24 cellular contexts compared by ENCODE assay signal in genomic region chr6:2639167-2639566, GRCh38.
DNase-seq lines count a peak whose midpoint lies in the region; ATAC-seq, FAIRE-seq and TF ChIP-seq lines count a peak whose summit lies in the region.
"Had no signal": no experiment of that assay in that cellular context is flagged by ENCODE, and none has a peak within 500 bp of the region (broad histone marks: within the 10 kb centered on the region; RNA-seq: fewer than 3 reads in every experiment).

No MANE protein-coding gene starts in this region.

- CTCF ChIA-PET in IMR-90 (lab: Yijun Ruan, JAX) (no interaction called here), H1 (lab: Charles Lee; ENCODE audit: partially characterized antibody) (interaction anchor here (0.6 to 1.4 kb wide), 4 partner anchors 43 to 855 kb away, joined by 3 read pairs; no protein-coding TSS in a partner anchor), SK-N-SH (lab: Yijun Ruan, JAX) (interaction anchor here (0.6 to 0.7 kb wide), 2 partner anchors 42 to 1043 kb away, joined by 3 read pairs; no protein-coding TSS in a partner anchor)

- no peak for DNase-seq in IMR-90
- no peak for DNase-seq in H1 (ENCODE audit: low read depth in 1 of 2, low spot score in 2 of 2)
- DNase-seq in neural crest cell (ENCODE audit: low read depth, low spot score) = no peak
- no peak for DNase-seq in SK-N-SH
- DNase-seq in mesendoderm = no peak
- no peak for DNase-seq in activated naive CD8-positive, alpha-beta T cell treated with anti-CD3 and anti-CD28 coated beads, Interleukin-2, amount 50 U/mL, for 24 hours
- DNase-seq: AML-193; Caco-2; Calu3; CD4-positive, alpha-beta T cell; CD8-positive, alpha-beta T cell; DMS79; DND-41; EL; GDM1 had no signal

- no peak overlapping the region for H3K4me3 Mint-ChIP-seq in neural crest cell
- no peak overlapping the region for H3K4me3 Mint-ChIP-seq in activated naive CD8-positive, alpha-beta T cell treated with anti-CD3 and anti-CD28 coated beads, Interleukin-2, amount 50 U/mL, for 24 hours
- H3K4me3 Mint-ChIP-seq: B cell; CD4-positive, alpha-beta T cell; CD8-positive, alpha-beta T cell had no signal

- H3K14ac ChIP-seq in IMR-90 (replicated peaks; ENCODE audit: low read depth, low read length) = no peak overlapping the region
- H3K14ac ChIP-seq in H1 (ENCODE audit: insufficient read length) = no peak overlapping the region

- no peaks in the 10 kb centered on the region for H3K36me3 Mint-ChIP-seq in neural crest cell (ENCODE audit: low read depth)
- H3K36me3 Mint-ChIP-seq in activated naive CD8-positive, alpha-beta T cell treated with anti-CD3 and anti-CD28 coated beads, Interleukin-2, amount 50 U/mL, for 24 hours (ENCODE audit: low read depth) = no peaks in the 10 kb centered on the region
- H3K36me3 Mint-ChIP-seq: CD8-positive, alpha-beta T cell had no signal

- H3K4ac ChIP-seq in IMR-90 (ENCODE audit: low read depth, low read length) = no peak overlapping the region
- no peak overlapping the region for H3K4ac ChIP-seq in H1 (replicated peaks; ENCODE audit: insufficient read length, low read depth, low read length)
- H3K4ac ChIP-seq in mesendoderm (ENCODE audit: low read depth, low read length) = no peak overlapping the region

- no peak overlapping the region for H2BK120ac ChIP-seq in IMR-90 (ENCODE audit: low read depth, low read length)
- no peak overlapping the region for H2BK120ac ChIP-seq in H1 (replicated peaks; ENCODE audit: low read depth, low read length)
- no peak overlapping the region for H2BK120ac ChIP-seq in mesendoderm (ENCODE audit: low read depth, low read length)

- no peaks in the 10 kb centered on the region for H3K36me3 ChIP-seq in IMR-90 (ENCODE audit: control insufficient read depth, insufficient read depth, low read length)
- no peaks in the 10 kb centered on the region for H3K36me3 ChIP-seq in H1 (ENCODE audit: control insufficient read depth in 2 of 4, insufficient read depth in 4 of 4, low read length in 3 of 4)
- no peaks in the 10 kb centered on the region for H3K36me3 ChIP-seq in SK-N-SH (replicated peaks in 1 of 2; ENCODE audit: control insufficient read depth in 1 of 2, insufficient read depth in 2 of 2, low read length in 1 of 2)
- no peaks in the 10 kb centered on the region for H3K36me3 ChIP-seq in mesendoderm (ENCODE audit: control insufficient read depth, insufficient read depth, low read length)
- H3K36me3 ChIP-seq: BLaER1 treated with 17β-estradiol and CSF1 and Interleukin-3, amounts not matched to agents 10 nM and 100 nM had no signal

- dilution Hi-C loops in IMR-90 (cut with HindIII; ENCODE audit: low sequenced_read_pairs, unreplicated experiment) = no loop called here

- no peaks in the 10 kb centered on the region for H3K9me3 Mint-ChIP-seq in neural crest cell
- no peaks in the 10 kb centered on the region for H3K9me3 Mint-ChIP-seq in activated naive CD8-positive, alpha-beta T cell treated with anti-CD3 and anti-CD28 coated beads, Interleukin-2, amount 50 U/mL, for 24 hours
- H3K9me3 Mint-ChIP-seq: CD4-positive, alpha-beta T cell; CD8-positive, alpha-beta T cell had no signal

- H3K4me3 ChIP-seq in IMR-90 (ENCODE audit: insufficient read depth, low read depth, low read length) (no peak overlapping the region), H1 (ENCODE audit: extremely low read depth in 1 of 4, insufficient read depth in 2 of 4, low read depth in 3 of 4, low read length in 4 of 4) (no peak overlapping the region), SK-N-SH (ENCODE audit: low read depth in 2 of 2, low read length in 1 of 2) (no peak overlapping the region), mesendoderm (ENCODE audit: low read length) (no peak overlapping the region)
- H3K4me3 ChIP-seq: A549; BLaER1 treated with 17β-estradiol and CSF1 and Interleukin-3, amounts not matched to agents 10 nM and 100 nM; GM12878 had no signal

- H3K9ac ChIP-seq in IMR-90 (ENCODE audit: low read depth, low read length) (no peak overlapping the region), H1 (replicated peaks in 1 of 4; ENCODE audit: extremely low read depth in 1 of 4, low read depth in 3 of 4, low read length in 3 of 4) (no peak overlapping the region), SK-N-SH (no peak overlapping the region), mesendoderm (ENCODE audit: low read length) (no peak overlapping the region)
- H3K9ac ChIP-seq: BLaER1 treated with 17β-estradiol and CSF1 and Interleukin-3, amounts not matched to agents 10 nM and 100 nM had no signal

- H4K20me1 ChIP-seq in IMR-90 (ENCODE audit: insufficient read depth, low read length) (no peaks in the 10 kb centered on the region), H1 (replicated peaks in 1 of 2; ENCODE audit: control insufficient read depth in 1 of 2, insufficient read depth in 2 of 2, low read length in 2 of 2) (no peaks in the 10 kb centered on the region), SK-N-SH (ENCODE audit: insufficient read depth) (no peaks in the 10 kb centered on the region)
- H4K20me1 ChIP-seq: BLaER1 treated with 17β-estradiol and CSF1 and Interleukin-3, amounts not matched to agents 10 nM and 100 nM had no signal

- no peak for TF ChIP-seq CTCF in IMR-90 (conservative IDR thresholded peaks at IDR 0.05; ENCODE audit: low read depth, low read length)
- TF ChIP-seq CTCF in H1 (IDR thresholded peaks at IDR 0.05; ENCODE audit: control extremely low read depth in 1 of 3, insufficient read depth in 1 of 3, low read depth in 1 of 3, low read length in 3 of 3) = no peak
- TF ChIP-seq CTCF in neural crest cell (conservative IDR thresholded peaks at IDR 0.05) = no peak
- TF ChIP-seq CTCF in SK-N-SH (IDR thresholded peaks at IDR 0.05) = no peak

- H4K91ac ChIP-seq in IMR-90 (ENCODE audit: insufficient read depth, low read depth, low read length) = no peak overlapping the region
- H4K91ac ChIP-seq in H1 (replicated peaks; ENCODE audit: insufficient read length, low read length) = no peak overlapping the region

- intact Hi-C loops in IMR-90 (cut with micrococcal nuclease) = loop anchor here (10.0 kb wide), 1 partner anchor 454 kb away; no protein-coding TSS in a partner anchor

- H2BK20ac ChIP-seq in IMR-90 (ENCODE audit: low read depth, low read length) = no peak overlapping the region
- peak overlapping the region; percentile 72; the same call in 1 of the 2 replicates for H2BK20ac ChIP-seq in H1 (ENCODE audit: low read length)

- BruUV-seq in IMR-90 (replicated peaks; lab: Mats Ljungman, UMichigan) = no TSS peak

- H2BK12ac ChIP-seq in H1 (ENCODE audit: low read depth, low read length) = no peak overlapping the region; the same call in 1 of the 2 replicates

- peak overlapping the region; percentile 66 for H3K27ac Mint-ChIP-seq in neural crest cell (ENCODE audit: unreplicated experiment)
- H3K27ac Mint-ChIP-seq in activated naive CD8-positive, alpha-beta T cell treated with anti-CD3 and anti-CD28 coated beads, Interleukin-2, amount 50 U/mL, for 24 hours = no peak overlapping the region
- H3K27ac Mint-ChIP-seq: B cell; CD4-positive, alpha-beta T cell; CD8-positive, alpha-beta T cell had no signal

- H3K79me2 ChIP-seq in H1 (ENCODE audit: control insufficient read depth in 1 of 2, insufficient read depth in 2 of 2, low read length in 2 of 2) = no peaks in the 10 kb centered on the region
- no peaks in the 10 kb centered on the region for H3K79me2 ChIP-seq in SK-N-SH (ENCODE audit: insufficient read depth)
- H3K79me2 ChIP-seq in mesendoderm (ENCODE audit: control insufficient read depth, insufficient read depth, low read length) = no peaks in the 10 kb centered on the region

- H3K4me1 Mint-ChIP-seq in neural crest cell = peaks cover 11% of the 10 kb centered on the region
- peaks cover 8% of the 10 kb centered on the region for H3K4me1 Mint-ChIP-seq in activated naive CD8-positive, alpha-beta T cell treated with anti-CD3 and anti-CD28 coated beads, Interleukin-2, amount 50 U/mL, for 24 hours

- no peaks in the 10 kb centered on the region for H3F3A ChIP-seq in SK-N-SH (replicated peaks; ENCODE audit: insufficient read depth)

- H3K9me2 ChIP-seq in SK-N-SH = no peaks in the 10 kb centered on the region

- TF ChIP-seq EP300 in H1 (IDR thresholded peaks at IDR 0.05; ENCODE audit: borderline replicate concordance in 1 of 2, low read depth in 2 of 2, low read length in 2 of 2) (no peak), SK-N-SH (IDR thresholded peaks at IDR 0.05; ENCODE audit: borderline replicate concordance in 1 of 2, low read depth in 1 of 2, low read length in 1 of 2) (no peak)

- POLR2A ChIA-PET in IMR-90 (lab: Charles Lee; ENCODE audit: unreplicated experiment) (no interaction called here), H1 (lab: Charles Lee; ENCODE audit: partially characterized antibody) (no interaction called here), SK-N-SH (lab: Yijun Ruan, JAX) (no interaction called here)

- no peak for ATAC-seq in IMR-90 (ENCODE audit: low read depth)
- no peak for ATAC-seq in activated naive CD8-positive, alpha-beta T cell treated with anti-CD3 and anti-CD28 coated beads, Interleukin-2, amount 50 U/mL, for 24 hours
- ATAC-seq: A549; CD8-positive, alpha-beta T cell; GM12878 had no signal

- in situ Hi-C loops in IMR-90 (cut with MboI; ENCODE audit: low sequenced_read_pairs) = loop anchor here (5.0 to 25.0 kb wide), 3 partner anchors 284 to 1047 kb away; no protein-coding TSS in a partner anchor

- H2AK5ac ChIP-seq in IMR-90 (ENCODE audit: low read depth, low read length) (no peak overlapping the region), H1 (ENCODE audit: low read depth, low read length) (no peak overlapping the region), mesendoderm (ENCODE audit: low read length) (no peak overlapping the region)

- WGBS in IMR-90 (ENCODE audit: extremely low coverage in 2 of 2, insufficient read length in 1 of 2), 2 experiments = 86% methylated on average over 9 of the region's 13 CpGs; no CpG with 5 or more reads in 1 of the 2 experiments
- 90% methylated on average over 13 of the region's 13 CpGs; no CpG with 5 or more reads in 1 of the 2 experiments for WGBS in H1 (ENCODE audit: extremely low coverage in 1 of 2, insufficient coverage in 1 of 2, insufficient read length in 1 of 2, insufficient replicate concordance in 2 of 2, low coverage in 1 of 2, low lambda C conversion rate in 2 of 2, missing lambda C conversion rate in 1 of 2), 2 experiments
- 53% methylated on average over 6 of the region's 13 CpGs for WGBS in SK-N-SH (ENCODE audit: low lambda C conversion rate)
- no CpG with 5 or more reads among the region's 13 CpGs for WGBS in mesendoderm (ENCODE audit: extremely low coverage, insufficient coverage, low lambda C conversion rate)

- TF ChIP-seq RAD21 in IMR-90 (IDR thresholded peaks at IDR 0.05; ENCODE audit: low read length) (no peak), H1 (IDR thresholded peaks at IDR 0.05 in 1 of 2, conservative IDR thresholded peaks at IDR 0.05 in 1 of 2; ENCODE audit: low read depth in 2 of 2, low read length in 2 of 2) (no peak), SK-N-SH (IDR thresholded peaks at IDR 0.05; ENCODE audit: low read length) (no peak)

- peaks cover 8% of the 10 kb centered on the region for H3K27me3 Mint-ChIP-seq in neural crest cell (ENCODE audit: low read depth)
- H3K27me3 Mint-ChIP-seq in activated naive CD8-positive, alpha-beta T cell treated with anti-CD3 and anti-CD28 coated beads, Interleukin-2, amount 50 U/mL, for 24 hours = peaks cover 33% of the 10 kb centered on the region

- H3K4me1 ChIP-seq in IMR-90 (ENCODE audit: control insufficient read depth, insufficient read depth, low read length) (peaks cover under 1% of the 10 kb centered on the region; the same call in 1 of the 2 replicates), H1 (replicated peaks in 1 of 4; ENCODE audit: control insufficient read depth in 3 of 4, insufficient read depth in 4 of 4, low read length in 3 of 4) (peaks cover 3 to 11% (median 4%) of the 10 kb centered on the region in 4 experiments), SK-N-SH (ENCODE audit: control insufficient read depth in 1 of 2, insufficient read depth in 2 of 2, low read depth in 1 of 2, low read length in 1 of 2) (peaks cover under 1 to 3% of the 10 kb centered on the region in 2 experiments; a peak in 2 of 4 replicates), mesendoderm (ENCODE audit: control insufficient read depth, low read depth, low read length) (no peaks in the 10 kb centered on the region)

- no peak for FAIRE-seq in H1 (lab: Jason Lieb, UNC)
- FAIRE-seq: A549, D721Med, GM12878, GM12892, GM18507 had no signal

- H2AFZ ChIP-seq in IMR-90 (replicated peaks; ENCODE audit: low read length, poor library complexity) (peak overlapping the region; percentile 9), H1 (ENCODE audit: low read length) (no peak overlapping the region), SK-N-SH (ENCODE audit: low read depth) (no peak overlapping the region)

- no peak overlapping the region for H3K18ac ChIP-seq in IMR-90 (ENCODE audit: low read depth, low read length)
- no peak overlapping the region for H3K18ac ChIP-seq in H1 (ENCODE audit: extremely low read depth, low read length)
- H3K18ac ChIP-seq in mesendoderm (ENCODE audit: low read length) = no peak overlapping the region

- H2BK15ac ChIP-seq in IMR-90 (ENCODE audit: low read depth, low read length) = no peak overlapping the region
- H2BK15ac ChIP-seq in H1 (ENCODE audit: low read length) = peak overlapping the region; percentile 72; the same call in 1 of the 2 replicates
- H2BK15ac ChIP-seq in mesendoderm (replicated peaks; ENCODE audit: low read depth) = no peak overlapping the region

- H3K9me1 ChIP-seq in IMR-90 (ENCODE audit: insufficient read depth, low read length) = 0 out of 2 replicates have a peak, but pooled peaks cover 3% of the 10 kb centered on the region

- H3K27ac ChIP-seq in IMR-90 (ENCODE audit: insufficient read depth, low read length) (no peak overlapping the region), H1 (ENCODE audit: low read depth, low read length) (no peak overlapping the region), SK-N-SH (ENCODE audit: low read depth in 2 of 2, low read length in 1 of 2) (no peak overlapping the region), mesendoderm (ENCODE audit: low read depth, low read length) (no peak overlapping the region)
- H3K27ac ChIP-seq: 22Rv1; A549; BLaER1 treated with 17β-estradiol and CSF1 and Interleukin-3, amounts not matched to agents 10 nM and 100 nM; C4-2B had no signal

- H3K23ac ChIP-seq in IMR-90 (ENCODE audit: low read depth, low read length) = no peak overlapping the region
- no peak overlapping the region for H3K23ac ChIP-seq in H1 (ENCODE audit: insufficient read length)
- H3K23ac ChIP-seq in mesendoderm (ENCODE audit: low read length) = no peak overlapping the region

- H3K56ac ChIP-seq in IMR-90 (ENCODE audit: extremely low read depth, insufficient read depth, low read length) (no peak overlapping the region), H1 (replicated peaks; ENCODE audit: insufficient read length, low read depth, low read length) (no peak overlapping the region), mesendoderm (ENCODE audit: low read length) (no peak overlapping the region)

- no peaks in the 10 kb centered on the region; the same call in 1 of the 2 replicates for H3K23me2 ChIP-seq in H1 (ENCODE audit: low read depth, low read length)

- H2BK5ac ChIP-seq in IMR-90 (ENCODE audit: low read depth, low read length, poor library complexity, severe bottlenecking) (no peak overlapping the region), H1 (ENCODE audit: low read depth, low read length) (no peak overlapping the region), mesendoderm (ENCODE audit: low read length) (no peak overlapping the region)

- no peak overlapping the region for H2AK9ac ChIP-seq in IMR-90 (replicated peaks; ENCODE audit: low read depth, low read length, poor library complexity)

- H3K4me2 ChIP-seq in IMR-90 (ENCODE audit: low read depth, low read length) (no peak overlapping the region), H1 (ENCODE audit: insufficient read depth in 1 of 2, low read depth in 2 of 2, low read length in 2 of 2) (no peak overlapping the region), SK-N-SH (no peak overlapping the region), mesendoderm (ENCODE audit: low read length) (no peak overlapping the region)
- H3K4me2 ChIP-seq: A549 had no signal

- H3K9me3 ChIP-seq in IMR-90 (ENCODE audit: control insufficient read depth, insufficient read depth, low read length) (no peaks in the 10 kb centered on the region), H1 (ENCODE audit: insufficient read depth in 2 of 2, low read depth in 1 of 2, low read length in 1 of 2) (no peaks in the 10 kb centered on the region), SK-N-SH (no peaks in the 10 kb centered on the region)
- H3K9me3 ChIP-seq: A549; BLaER1 treated with 17β-estradiol and CSF1 and Interleukin-3, amounts not matched to agents 10 nM and 100 nM; Caco-2 had no signal

- H4K5ac ChIP-seq in IMR-90 (ENCODE audit: low read depth, low read length) (no peak overlapping the region), H1 (ENCODE audit: insufficient read length, low read depth, low read length) (no peak overlapping the region), mesendoderm (ENCODE audit: low read length) (no peak overlapping the region)

- H4K8ac ChIP-seq in IMR-90 (ENCODE audit: low read depth in 2 of 2, low read length in 2 of 2) (no peak overlapping the region), H1 (ENCODE audit: extremely low read depth, insufficient read depth, low read length) (no peak overlapping the region), mesendoderm (ENCODE audit: low read depth, low read length) (no peak overlapping the region)

- TF ChIP-seq POLR2A in IMR-90 (IDR thresholded peaks at IDR 0.05; ENCODE audit: low read depth, low read length) (no peak), H1 (IDR thresholded peaks at IDR 0.05; ENCODE audit: control extremely low read depth in 1 of 2, low read depth in 2 of 2, low read length in 2 of 2) (no peak)

- H3K27me3 ChIP-seq in IMR-90 (ENCODE audit: control insufficient read depth, insufficient read depth, low read length) (peaks cover 22% of the 10 kb centered on the region), H1 (replicated peaks in 1 of 4; ENCODE audit: control insufficient read depth in 3 of 4, extremely low read depth in 1 of 4, insufficient read depth in 3 of 4, low read length in 3 of 4) (peaks cover 0 to 2% (median 0%) of the 10 kb centered on the region in 4 experiments; a peak in 2 of 7 replicates), SK-N-SH (ENCODE audit: insufficient read depth) (peaks cover 14% of the 10 kb centered on the region), mesendoderm (ENCODE audit: insufficient read depth, low read length, poor library complexity) (no peaks in the 10 kb centered on the region)
- H3K27me3 ChIP-seq: BLaER1 treated with 17β-estradiol and CSF1 and Interleukin-3, amounts not matched to agents 10 nM and 100 nM had no signal

- H3K79me1 ChIP-seq in IMR-90 (ENCODE audit: low read depth in 1 of 2, low read length in 2 of 2) = no peaks in the 10 kb centered on the region
- no peaks in the 10 kb centered on the region for H3K79me1 ChIP-seq in H1 (ENCODE audit: low read depth, low read length)
- H3K79me1 ChIP-seq in mesendoderm (ENCODE audit: low read length) = no peaks in the 10 kb centered on the region
